In genomic region chr1:114215426-114215825, GRCh38 we compare ENCODE assay signal across 1 cellular context.
TF ChIP-seq lines count a peak whose summit lies in the region.

No MANE protein-coding gene starts in this region.

TF ChIP-seq in SK-N-SH treated with all-trans-retinoic acid at 6 μM for 48 hours, 23 proteins besides CTCF, POLR2A, EP300 and RAD21 (continued from another document):
- TF ChIP-seq TOX (CRISPR knock-in tag; IDR thresholded peaks at IDR 0.05; ENCODE audit: borderline replicate concordance) (no peak), BACH2 (CRISPR knock-in tag; IDR thresholded peaks at IDR 0.05; ENCODE audit: borderline replicate concordance) (no peak)
